Comparison of ENCODE assay signal across 2 cellular contexts in the genomic region with DNA sequence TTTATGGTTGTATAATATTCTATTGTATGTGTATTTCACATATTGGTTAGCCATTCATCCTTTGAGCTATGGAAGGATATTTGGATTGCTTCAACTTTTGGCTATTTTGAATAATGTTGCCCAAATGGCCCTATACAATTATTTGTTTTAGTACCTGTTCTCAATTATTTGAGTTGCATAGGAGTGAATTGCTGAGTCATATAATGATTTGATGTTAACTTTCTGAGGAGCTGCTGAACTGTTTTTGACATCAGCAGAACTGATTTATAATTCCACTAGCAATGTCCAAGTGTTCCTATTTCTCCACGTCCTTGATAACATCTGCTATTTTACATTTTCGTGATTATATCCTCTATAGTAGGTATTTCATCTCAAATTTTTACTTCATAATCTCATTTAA.
A peak's percentile ranks its signal among the peaks of the same experiment; 100 is the strongest.
TF ChIP-seq lines count a peak whose summit lies in the region.

No MANE protein-coding gene starts in this region.

TF ChIP-seq in HepG2, 621 proteins besides CTCF, POLR2A, EP300 and RAD21:
- TF ChIP-seq POLR2AphosphoS2 (IDR thresholded peaks at IDR 0.05; ENCODE audit: low read depth, low read length) (no peak), NFE2L2 (IDR thresholded peaks at IDR 0.05; ENCODE audit: low read length) (peak; percentile 40), MAFK (conservative IDR thresholded peaks at IDR 0.05 in 1 of 2, IDR thresholded peaks at IDR 0.05 in 1 of 2; ENCODE audit: low read length in 2 of 2) (peak; percentile 5 to 37; a peak in 1 of 4 replicates)

TF ChIP-seq in IMR-90, 13 proteins besides CTCF, POLR2A, EP300 and RAD21:
- TF ChIP-seq CHD1 (IDR thresholded peaks at IDR 0.05; ENCODE audit: low read depth, low read length), result no peak
- no peak for TF ChIP-seq SMC3 (IDR thresholded peaks at IDR 0.05; ENCODE audit: low read depth, low read length)
- no peak for TF ChIP-seq FOS (IDR thresholded peaks at IDR 0.05; ENCODE audit: low read depth, low read length)
- TF ChIP-seq USF2 (IDR thresholded peaks at IDR 0.05; ENCODE audit: low read depth, low read length), result no peak
- TF ChIP-seq, protein P1, sequence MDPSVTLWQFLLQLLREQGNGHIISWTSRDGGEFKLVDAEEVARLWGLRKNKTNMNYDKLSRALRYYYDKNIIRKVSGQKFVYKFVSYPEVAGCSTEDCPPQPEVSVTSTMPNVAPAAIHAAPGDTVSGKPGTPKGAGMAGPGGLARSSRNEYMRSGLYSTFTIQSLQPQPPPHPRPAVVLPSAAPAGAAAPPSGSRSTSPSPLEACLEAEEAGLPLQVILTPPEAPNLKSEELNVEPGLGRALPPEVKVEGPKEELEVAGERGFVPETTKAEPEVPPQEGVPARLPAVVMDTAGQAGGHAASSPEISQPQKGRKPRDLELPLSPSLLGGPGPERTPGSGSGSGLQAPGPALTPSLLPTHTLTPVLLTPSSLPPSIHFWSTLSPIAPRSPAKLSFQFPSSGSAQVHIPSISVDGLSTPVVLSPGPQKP (IDR thresholded peaks at IDR 0.05; ENCODE audit: borderline replicate concordance, low read depth, low read length), result no peak
- peak; percentile 64; the same call in 1 of the 2 replicates for TF ChIP-seq NFE2L2 (IDR thresholded peaks at IDR 0.05; ENCODE audit: low read depth, low read length)
- no peak for TF ChIP-seq MAZ (IDR thresholded peaks at IDR 0.05; ENCODE audit: borderline replicate concordance, low read depth, low read length)
- TF ChIP-seq MXI1 (IDR thresholded peaks at IDR 0.05; ENCODE audit: borderline replicate concordance, low read depth, low read length), result no peak
- peak; percentile 16; the same call in 1 of the 2 replicates for TF ChIP-seq MAFK (IDR thresholded peaks at IDR 0.05; ENCODE audit: low read depth, low read length)
- TF ChIP-seq RCOR1 (IDR thresholded peaks at IDR 0.05; ENCODE audit: insufficient replicate concordance, low read length), result no peak
- no peak for TF ChIP-seq RFX5 (IDR thresholded peaks at IDR 0.05; ENCODE audit: low read depth, low read length)
- no peak for TF ChIP-seq CEBPB (IDR thresholded peaks at IDR 0.05; ENCODE audit: low read depth, low read length)
- TF ChIP-seq BHLHE40 (IDR thresholded peaks at IDR 0.05; ENCODE audit: low read depth, low read length), result no peak
